ENCODE assay signal across 13 cellular contexts in the genomic region with DNA sequence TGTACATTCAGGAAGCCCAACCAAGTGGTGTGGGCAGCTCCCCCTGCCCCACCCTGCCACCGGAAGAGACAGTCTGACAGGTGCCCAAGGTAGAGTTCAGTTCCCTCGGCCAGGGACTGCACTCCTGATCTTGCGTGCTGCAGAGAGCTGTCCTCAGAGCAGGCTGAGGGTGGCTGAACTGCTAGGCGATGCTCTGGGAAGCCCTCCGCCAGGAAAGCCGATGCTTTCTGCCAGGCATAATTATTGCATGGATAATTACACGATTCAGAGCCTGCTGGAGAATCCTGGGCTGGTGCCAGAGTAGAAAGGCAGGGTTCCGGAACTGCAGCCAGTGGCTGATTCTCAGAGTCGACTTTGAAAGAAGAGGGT. TPM values are rescaled to one million over a fixed set of nuclear protein-coding genes. Genes with fewer than 3 reads are reported as not detected.
A peak's percentile ranks its signal among the peaks of the same experiment; 100 is the strongest.
DNase-seq lines count a peak whose midpoint lies in the region; ATAC-seq and FAIRE-seq lines count a peak whose summit lies in the region.
"Had no signal": no experiment of that assay in that cellular context is flagged by ENCODE, and none has a peak within 500 bp of the region (broad histone marks: within the 10 kb centered on the region; RNA-seq: fewer than 3 reads in every experiment).

No MANE protein-coding gene starts in this region.

- no peaks in the 10 kb centered on the region for H3K9me3 Mint-ChIP-seq in CD4-positive, alpha-beta memory T cell

- no peaks in the 10 kb centered on the region for H3K36me3 Mint-ChIP-seq in CD4-positive, alpha-beta memory T cell
- H3K36me3 Mint-ChIP-seq: CD14-positive monocyte had no signal

- H3K27ac ChIP-seq in caudate nucleus (ENCODE audit: low read depth, low read length) (no peak overlapping the region), small intestine (ENCODE audit: low read depth in 1 of 2, low read length in 1 of 2) (no peak overlapping the region)
- H3K27ac ChIP-seq in CD4-positive, alpha-beta memory T cell (ENCODE audit: low read depth, low read length) = no peak overlapping the region
- H3K27ac ChIP-seq: spleen had no signal

- no peaks in the 10 kb centered on the region for H3K4me1 Mint-ChIP-seq in CD4-positive, alpha-beta memory T cell
- H3K4me1 Mint-ChIP-seq: T-helper 17 cell had no signal

- no peaks in the 10 kb centered on the region for H3K36me3 ChIP-seq in small intestine (ENCODE audit: control insufficient read depth in 2 of 2, insufficient read depth in 2 of 2, low read length in 2 of 2)
- H3K36me3 ChIP-seq in CD4-positive, alpha-beta memory T cell (ENCODE audit: insufficient read depth, low read length) = no peaks in the 10 kb centered on the region
- H3K36me3 ChIP-seq: spleen had no signal

- no peak for FAIRE-seq in small intestine (lab: Jason Lieb, UNC)

- no peak overlapping the region for H3K4me3 Mint-ChIP-seq in CD4-positive, alpha-beta memory T cell
- H3K4me3 Mint-ChIP-seq: CD14-positive monocyte, T-helper 17 cell had no signal

- H3K27me3 Mint-ChIP-seq in CD4-positive, alpha-beta memory T cell = peaks cover 10 to 13% of the 10 kb centered on the region in 2 donors

- H3K4me3 ChIP-seq in small intestine (ENCODE audit: low read depth in 1 of 2, low read length in 2 of 2) = no peak overlapping the region
- no peak overlapping the region for H3K4me3 ChIP-seq in CD4-positive, alpha-beta memory T cell (ENCODE audit: low read length in 2 of 2)
- H3K4me3 ChIP-seq: spleen had no signal

- no peaks in the 10 kb centered on the region for H3K9me3 ChIP-seq in small intestine (ENCODE audit: control insufficient read depth, low read depth)
- H3K9me3 ChIP-seq in CD4-positive, alpha-beta memory T cell (ENCODE audit: control insufficient read depth in 1 of 2, low read length in 2 of 2) = no peaks in the 10 kb centered on the region
- H3K9me3 ChIP-seq: spleen had no signal

- CTCF ChIA-PET in CD4-positive, alpha-beta memory T cell (lab: Charles Lee; ENCODE audit: partially characterized antibody) = no interaction called here

- H3K4me1 ChIP-seq in small intestine (ENCODE audit: control insufficient read depth in 2 of 2, insufficient read depth in 1 of 2, low read depth in 1 of 2, low read length in 1 of 2) = no peaks in the 10 kb centered on the region
- H3K4me1 ChIP-seq in CD4-positive, alpha-beta memory T cell (ENCODE audit: insufficient read depth, low read length) = no peaks in the 10 kb centered on the region

- H3K27me3 ChIP-seq in small intestine (ENCODE audit: control insufficient read depth in 2 of 2, insufficient read depth in 2 of 2, low read length in 2 of 2) = peaks cover 0 to 2% of the 10 kb centered on the region in 2 donors
- no peaks in the 10 kb centered on the region for H3K27me3 ChIP-seq in CD4-positive, alpha-beta memory T cell (ENCODE audit: insufficient read depth, low read length)

- 44 to 53% (median 49%) methylated on average over 9 of the region's 9 CpGs for WGBS in small intestine, 3 donors

- DNase-seq in Daoy (ENCODE audit: low read depth) (peak; percentile 45), NCI-H345 (lab: John Stamatoyannopoulos, UW) (peak; percentile 75), caudate nucleus (lab: John Stamatoyannopoulos, UW) (peak in 41 of 61 donors; percentile 11 to 79 (median 33)), occipital lobe (lab: John Stamatoyannopoulos, UW) (peak; percentile 9), small intestine (no peak)
- DNase-seq in CD4-positive, alpha-beta memory T cell = no peak
- no peak for DNase-seq in stimulated activated naive CD4-positive, alpha-beta T cell treated with Interleukin-2 at 50 U/mL for 16 hours (lab: John Stamatoyannopoulos, UW)
- DNase-seq: Karpas-422; NK-92 treated with Interleukin-12 subunit alpha and Interleukin-12 subunit beta, amount 100 ng/mL, for 24 hours; spleen; T-helper 17 cell had no signal

- intact Hi-C loops in CD4-positive, alpha-beta memory T cell (cut with micrococcal nuclease) = no loop called here

- ATAC-seq in GM21528 (IDR thresholded peaks at IDR 0.05; ENCODE audit: low FRiP score, unreplicated experiment) = no peak
- ATAC-seq: T-helper 17 cell had no signal

- POLR2A ChIA-PET in CD4-positive, alpha-beta memory T cell (lab: Charles Lee; ENCODE audit: partially characterized antibody) = no interaction called here

- H3K27ac Mint-ChIP-seq in CD4-positive, alpha-beta memory T cell = no peak overlapping the region
- H3K27ac Mint-ChIP-seq: T-helper 17 cell had no signal

RNA-seq across cellular contexts. Expression of a gene that starts 19.3 kb away (rescaled TPM):
- total RNA-seq in Daoy (2014; rRNA removed; shearing (Covaris generic)) = 1.9 and 3.9 TPM in 2 replicates
- 14.5 TPM for total RNA-seq in occipital lobe
- under 1 TPM in 1 of 3 donors, not detected in 2; 0.21 TPM for polyA plus RNA-seq in small intestine
- total RNA-seq in CD4-positive, alpha-beta memory T cell = not detected
- polyA plus RNA-seq in CD4-positive, alpha-beta memory T cell = not detected
- total RNA-seq: T-helper 17 cell had no signal
- polyA plus RNA-seq: CD14-positive monocyte had no signal

Comparison
In these comparisons a context has a peak if more than half of its experiments do, and no peak if none do; other contexts are left out.
1. DNase-seq: peak in Daoy (single experiment), NCI-H345 (single experiment), caudate nucleus (41 of 61) and occipital lobe (single experiment); none in small intestine (single experiment), CD4-positive, alpha-beta memory T cell (0 of 5) and stimulated activated naive CD4-positive, alpha-beta T cell treated with Interleukin-2 at 50 U/mL for 16 hours (single experiment).